In genomic region chr5:131164161-131164930, GRCh38 we compare ENCODE assay signal across 1 cellular context.
TF ChIP-seq lines count a peak whose summit lies in the region.

No MANE protein-coding gene starts in this region.

TF ChIP-seq in K562, 482 proteins besides CTCF, POLR2A, EP300 and RAD21 (continued from another document and continues in another):
- TF ChIP-seq GMEB1 (CRISPR knock-in tag; IDR thresholded peaks at IDR 0.05), result peak; percentile 54; the same call in 1 of the 2 replicates
- TF ChIP-seq FOXO4 (CRISPR knock-in tag; IDR thresholded peaks at IDR 0.05), result no peak
- peak; percentile 65 for TF ChIP-seq HMGXB4 (CRISPR knock-in tag; IDR thresholded peaks at IDR 0.05)
- TF ChIP-seq ZNF398 (CRISPR knock-in tag; IDR thresholded peaks at IDR 0.05), result no peak
- TF ChIP-seq HINFP (tag; conservative IDR thresholded peaks at IDR 0.05; ENCODE audit: low read depth), result no peak
- no peak for TF ChIP-seq NFXL1 (CRISPR knock-in tag; IDR thresholded peaks at IDR 0.05)
- TF ChIP-seq ZNF311 (CRISPR knock-in tag; IDR thresholded peaks at IDR 0.05), result 0 out of 2 replicates have a peak, but pooled peaks have one; percentile 46
- no peak for TF ChIP-seq SAFB2 (IDR thresholded peaks at IDR 0.05; ENCODE audit: borderline replicate concordance, low read depth, low read length, severe bottlenecking)
- peak; percentile 99 for TF ChIP-seq GATA2 (CRISPR knock-in tag; IDR thresholded peaks at IDR 0.05)
- TF ChIP-seq ZKSCAN3 (CRISPR knock-in tag; IDR thresholded peaks at IDR 0.05), result no peak
- TF ChIP-seq ATF1 (CRISPR knock-in tag; IDR thresholded peaks at IDR 0.05), result no peak
- no peak; the same call in 1 of the 2 replicates for TF ChIP-seq ATF1 (tag; IDR thresholded peaks at IDR 0.05)
- TF ChIP-seq BRD4 (IDR thresholded peaks at IDR 0.05), result peak; percentile 90; the same call in 1 of the 2 replicates
- TF ChIP-seq ZNF766 (CRISPR knock-in tag; conservative IDR thresholded peaks at IDR 0.05), result peak; percentile 88
- no peak for TF ChIP-seq CCAR2 (IDR thresholded peaks at IDR 0.05; ENCODE audit: low read depth, low read length)
- no peak for TF ChIP-seq STAG1 (CRISPR knock-in tag; IDR thresholded peaks at IDR 0.05; ENCODE audit: borderline replicate concordance)
- peak; percentile 98 to 99 for TF ChIP-seq E2F6 (IDR thresholded peaks at IDR 0.05; ENCODE audit: borderline replicate concordance in 1 of 2, extremely low read depth in 1 of 2, insufficient read depth in 1 of 2, insufficient read length in 1 of 2, low read depth in 1 of 2, low read length in 1 of 2, poor library complexity in 1 of 2, severe bottlenecking in 1 of 2)
- TF ChIP-seq FOS (IDR thresholded peaks at IDR 0.05; ENCODE audit: extremely low read depth, insufficient read length), result no peak
- TF ChIP-seq VEZF1 (CRISPR knock-in tag; IDR thresholded peaks at IDR 0.05), result no peak
- TF ChIP-seq DIDO1 (tag; IDR thresholded peaks at IDR 0.05; ENCODE audit: low read depth), result no peak
- peak; percentile 65; the same call in 1 of the 2 replicates for TF ChIP-seq MYNN (IDR thresholded peaks at IDR 0.05)
- no peak for TF ChIP-seq MYNN (CRISPR knock-in tag; IDR thresholded peaks at IDR 0.05)
- TF ChIP-seq FUS (optimal IDR thresholded peaks at IDR 0.05; ENCODE audit: low read depth, low read length), result no peak
- no peak for TF ChIP-seq ESRRB (CRISPR knock-in tag; IDR thresholded peaks at IDR 0.05; ENCODE audit: borderline replicate concordance)
- peak; percentile 95 for TF ChIP-seq ZFX (CRISPR knock-in tag; IDR thresholded peaks at IDR 0.05)
- 0 out of 2 replicates have a peak, but pooled peaks have one; percentile 4 for TF ChIP-seq ZNF316 (IDR thresholded peaks at IDR 0.05)
- 0 out of 4 replicates have a peak, but pooled peaks of 1 of the 2 experiments have one; percentile 54 for TF ChIP-seq MLX (CRISPR knock-in tag; conservative IDR thresholded peaks at IDR 0.05)
- TF ChIP-seq ERF (CRISPR knock-in tag; IDR thresholded peaks at IDR 0.05), result peak; percentile 56; the same call in 1 of the 2 replicates
- peak; percentile 7 for TF ChIP-seq DACH1 (IDR thresholded peaks at IDR 0.05; ENCODE audit: partially characterized antibody)
- TF ChIP-seq FIP1L1 (IDR thresholded peaks at IDR 0.05; ENCODE audit: low read depth, low read length, poor library complexity, severe bottlenecking), result no peak
- no peak for TF ChIP-seq CHD7 (IDR thresholded peaks at IDR 0.05; ENCODE audit: low read depth, low read length)
